8 cellular contexts compared by ENCODE assay signal in genomic region chr13:32001392-32001768, GRCh38. TPM values are rescaled to one million over a fixed set of nuclear protein-coding genes. Genes with fewer than 3 reads are reported as not detected.
DNase-seq lines count a peak whose midpoint lies in the region; ATAC-seq and TF ChIP-seq lines count a peak whose summit lies in the region.

No MANE protein-coding gene starts in this region.

- H3K4me3 ChIP-seq in gastrocnemius medialis, result no peak overlapping the region

- H3K9me3 ChIP-seq in gastrocnemius medialis, result no peaks in the 10 kb centered on the region

- DNase-seq in NCI-H446 (lab: John Stamatoyannopoulos, UW) (peak; percentile 5 to 39), NCI-H446 treated with DMSO at 0.1 percent for 48 hours (lab: John Stamatoyannopoulos, UW) (no peak), HPDE6-E6E7 (ENCODE audit: extremely low spot score) (peak; percentile 3), SW480 (ENCODE audit: low spot score) (peak; percentile 52), germinal center (ENCODE audit: low spot score) (peak; percentile 59), gastrocnemius medialis (no peak), substantia nigra (lab: John Stamatoyannopoulos, UW) (no peak)

- intact Hi-C loops in gastrocnemius medialis (cut with DNase I; ENCODE audit: low total_unique reads), result no loop called here

- H3K36me3 ChIP-seq in gastrocnemius medialis, result no peaks in the 10 kb centered on the region

- in situ Hi-C loops in gastrocnemius medialis (cut with MboI; ENCODE audit: low sequenced_read_pairs in 4 of 4), result loop anchor here in 1 of 4 donors (25.0 kb wide), 1 partner anchor 311 kb away; the partner anchor contains the start of genes BRCA2 and ZAR1L

- no peaks in the 10 kb centered on the region for H3K27me3 ChIP-seq in gastrocnemius medialis

- H3K4me1 ChIP-seq in gastrocnemius medialis, result no peaks in the 10 kb centered on the region

- ATAC-seq in GM21360 (IDR thresholded peaks at IDR 0.05; ENCODE audit: unreplicated experiment), result peak; percentile 66
- ATAC-seq in gastrocnemius medialis, result peak; percentile 68 to 85

- no peak for TF ChIP-seq POLR2A in gastrocnemius medialis (IDR thresholded peaks at IDR 0.05)

- H3K27ac ChIP-seq in gastrocnemius medialis (no peak overlapping the region), substantia nigra (ENCODE audit: low read depth, low read length, poor library complexity, severe bottlenecking) (no peak overlapping the region)

- peak; percentile 36 to 55 (median 52) for TF ChIP-seq CTCF in gastrocnemius medialis (IDR thresholded peaks at IDR 0.05 in 4 of 5, conservative IDR thresholded peaks at IDR 0.05 in 1 of 5)

RNA-seq across cellular contexts. Expression of gene FRY, which starts 30.2 kb away (rescaled TPM):
- total RNA-seq in gastrocnemius medialis, result 10 to 100 TPM; 10.1 to 48.3 (median 21.4) TPM

Comparison
In these comparisons a context has a peak if more than half of its experiments do, and no peak if none do; other contexts are left out.
1. DNase-seq: peak in NCI-H446 (2 of 2), HPDE6-E6E7 (single experiment), SW480 (single experiment) and germinal center (single experiment); none in NCI-H446 treated with DMSO at 0.1 percent for 48 hours (single experiment), gastrocnemius medialis (0 of 2) and substantia nigra (0 of 49).